Comparison of ENCODE assay signal across 27 cellular contexts in genomic region chr1:183961132-183961531, GRCh38.
"Had no signal": no experiment of that assay in that cellular context is flagged by ENCODE, and none has a peak within 500 bp of the region (broad histone marks: within the 10 kb centered on the region; RNA-seq: fewer than 3 reads in every experiment).

No MANE protein-coding gene starts in this region.

- H3K27ac ChIP-seq: colonic mucosa, epithelial cell of prostate, esophagus squamous epithelium, hepatocyte, lower lobe of right lung had no signal

- H3K4me3 ChIP-seq: colonic mucosa, esophagus squamous epithelium, gastroesophageal sphincter, hepatocyte, lower lobe of right lung, mucosa of descending colon had no signal

- ATAC-seq: effector memory CD8-positive, alpha-beta T cell; esophagus mucosa; gastroesophageal sphincter; left colon; left lobe of liver; left ventricle myocardium superior; lower lobe of right lung; mucosa of descending colon had no signal

- H3K79me2 ChIP-seq: hepatocyte had no signal

- H3K4me2 ChIP-seq: hepatocyte had no signal

- H3K9me3 ChIP-seq: colonic mucosa, esophagus squamous epithelium, gastroesophageal sphincter, lower lobe of right lung, mucosa of descending colon had no signal

- FAIRE-seq: endometrium, kidney had no signal

- DNase-seq: colonic mucosa; cortex of kidney; effector CD8-positive, alpha-beta T cell; effector memory CD8-positive, alpha-beta T cell; endodermal cell; erythroblast; esophagus squamous epithelium; foreskin melanocyte; glutamatergic neuron; head of caudate nucleus; hypothalamus; immature natural killer cell; islet precursor cell; kidney; kidney glomerular epithelial cell; left colon; left ventricle myocardium superior; lower lobe of right lung; mesenchymal stem cell; mucosa of descending colon; naive B cell had no signal

- H2AFZ ChIP-seq: hepatocyte had no signal

- H3K4me1 ChIP-seq: colonic mucosa, esophagus squamous epithelium had no signal

- H3K36me3 ChIP-seq: colonic mucosa, esophagus squamous epithelium, gastroesophageal sphincter, lower lobe of right lung had no signal

- H3K27me3 ChIP-seq: colonic mucosa, esophagus squamous epithelium, gastroesophageal sphincter, hepatocyte had no signal
